In the genomic region with DNA sequence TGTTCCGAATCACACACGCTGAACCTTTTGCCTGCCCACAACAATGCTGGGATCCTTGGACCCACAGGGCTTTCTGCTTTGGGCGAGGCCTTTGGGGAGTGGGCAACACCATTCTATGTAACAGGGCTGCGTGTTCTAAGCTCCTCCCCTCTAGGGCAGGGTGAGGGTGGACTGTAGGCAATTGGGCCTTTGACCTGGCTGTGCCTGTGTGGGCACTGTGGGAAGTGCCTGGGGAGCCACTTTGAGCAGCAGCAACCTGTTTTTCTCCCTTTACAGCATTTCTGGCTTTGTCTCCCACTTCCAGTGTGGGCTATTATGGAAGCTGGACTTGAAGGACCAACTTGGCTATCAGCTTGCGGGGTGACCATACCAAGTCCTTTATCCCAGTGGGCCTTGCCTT, we compare ENCODE assay signal across 16 cellular contexts.
A peak's percentile ranks its signal among the peaks of the same experiment; 100 is the strongest.
DNase-seq lines count a peak whose midpoint lies in the region; ATAC-seq and TF ChIP-seq lines count a peak whose summit lies in the region.
"Had no signal": no experiment of that assay in that cellular context is flagged by ENCODE, and none has a peak within 500 bp of the region (broad histone marks: within the 10 kb centered on the region; RNA-seq: fewer than 3 reads in every experiment).

No MANE protein-coding gene starts in this region.

- no peaks in the 10 kb centered on the region for H3K36me3 ChIP-seq in GM23338 (ENCODE audit: insufficient read depth)
- H3K36me3 ChIP-seq in trophoblast cell (ENCODE audit: control insufficient read depth in 1 of 2, insufficient read depth in 2 of 2, low read length in 2 of 2), result no peaks in the 10 kb centered on the region
- H3K36me3 ChIP-seq in brain microvascular endothelial cell (replicated peaks), result no peaks in the 10 kb centered on the region
- H3K36me3 ChIP-seq: BLaER1, HAP-1 had no signal

- H3K79me2 ChIP-seq in GM23338 (replicated peaks; ENCODE audit: insufficient read depth), result no peaks in the 10 kb centered on the region
- H3K79me2 ChIP-seq in trophoblast cell (ENCODE audit: control insufficient read depth, insufficient read depth, low read length, poor library complexity), result no peaks in the 10 kb centered on the region

- H3K79me1 ChIP-seq in trophoblast cell (ENCODE audit: low read length), result no peaks in the 10 kb centered on the region

- no peak overlapping the region for H3K4ac ChIP-seq in trophoblast cell (ENCODE audit: low read depth, low read length)

- no peak overlapping the region for H2BK12ac ChIP-seq in trophoblast cell (ENCODE audit: low read length)

- H2AFZ ChIP-seq in GM23338, result peak overlapping the region; percentile 66; the same call in 1 of the 2 replicates
- no peak overlapping the region for H2AFZ ChIP-seq in trophoblast cell (ENCODE audit: insufficient read depth, low read length, poor library complexity)

- peaks cover 7% of the 10 kb centered on the region for H3K9me3 ChIP-seq in trophoblast cell (ENCODE audit: insufficient read depth, low read depth, low read length)
- H3K9me3 ChIP-seq: HAP-1 had no signal

- no peak overlapping the region for H3K4me3 ChIP-seq in GM23338
- no peak overlapping the region for H3K4me3 ChIP-seq in trophoblast cell (ENCODE audit: low read depth, low read length)
- no peak overlapping the region for H3K4me3 ChIP-seq in brain microvascular endothelial cell (ENCODE audit: low read depth, low read length)
- H3K4me3 ChIP-seq: BLaER1, HAP-1 had no signal

- H2BK5ac ChIP-seq in trophoblast cell (ENCODE audit: low read depth, low read length, poor library complexity), result no peak overlapping the region

- WGBS in trophoblast cell (ENCODE audit: extremely low coverage, insufficient coverage, insufficient read length), result no CpG with 5 or more reads among the region's 5 CpGs

- no peak overlapping the region for H3K9ac ChIP-seq in trophoblast cell (ENCODE audit: low read length)
- H3K9ac ChIP-seq: BLaER1 had no signal

- H3K27me3 ChIP-seq in GM23338 (ENCODE audit: insufficient read depth) (no peaks in the 10 kb centered on the region), trophoblast cell (ENCODE audit: insufficient read depth, low read length) (no peaks in the 10 kb centered on the region), brain microvascular endothelial cell (replicated peaks) (no peaks in the 10 kb centered on the region)
- H3K27me3 ChIP-seq: BLaER1 had no signal

- POLR2A ChIA-PET in activated CD8-positive, alpha-beta T cell treated with anti-CD3 and anti-CD28 coated beads for 36 hours (lab: Charles Lee), result no interaction called here

- no peak overlapping the region for H2BK120ac ChIP-seq in trophoblast cell (ENCODE audit: insufficient read depth, low read length, poor library complexity)

- no peak for DNase-seq in GM23338 (ENCODE audit: low spot score)
- no peak for DNase-seq in activated T-helper 1 cell treated with anti-CD3 and anti-CD28 coated beads, Interleukin-12 subunit alpha, Interleukin-12 subunit beta, Interleukin-2, Interleukin-4 antibody, amounts not matched to agents 30 ng/mL and 10 ng/mL and 1 ng/mL, durations not matched to agents 14 hours and 24 hours and 36 hours (ENCODE audit: low spot score)
- DNase-seq in iPS-NIHi7 (ENCODE audit: extremely low spot score), result peak; percentile 24
- DNase-seq in trophoblast cell, result peak; percentile 66 to 68
- DNase-seq in activated CD8-positive, alpha-beta T cell treated with anti-CD3 and anti-CD28 coated beads for 36 hours, result no peak
- no peak for DNase-seq in brain microvascular endothelial cell
- DNase-seq: 8988T; Calu3; CD4-positive, alpha-beta memory T cell; DND-41; EL had no signal

- in situ Hi-C loops in brain microvascular endothelial cell (cut with HindIII; ENCODE audit: low pct_ligation_motif_present, low sequenced_read_pairs), result no loop called here

- H3K4me1 ChIP-seq in GM23338 (ENCODE audit: insufficient read depth) (no peaks in the 10 kb centered on the region), trophoblast cell (ENCODE audit: control insufficient read depth in 1 of 2, insufficient read depth in 2 of 2, low read length in 2 of 2) (no peaks in the 10 kb centered on the region)
- H3K4me1 ChIP-seq: BLaER1, HAP-1 had no signal

- H3K14ac ChIP-seq in trophoblast cell (ENCODE audit: low read length), result no peak overlapping the region

- peaks cover 8% of the 10 kb centered on the region for H3K9me3 Mint-ChIP-seq in GM23338
- no peaks in the 10 kb centered on the region for H3K9me3 Mint-ChIP-seq in activated T-helper 1 cell treated with anti-CD3 and anti-CD28 coated beads, Interleukin-12 subunit alpha, Interleukin-12 subunit beta, Interleukin-2, Interleukin-4 antibody, amounts not matched to agents 30 ng/mL and 10 ng/mL and 1 ng/mL, durations not matched to agents 14 hours and 24 hours and 36 hours
- peaks cover under 1% of the 10 kb centered on the region for H3K9me3 Mint-ChIP-seq in activated CD8-positive, alpha-beta T cell treated with anti-CD3 and anti-CD28 coated beads for 36 hours

- H3K27me3 Mint-ChIP-seq in GM23338 (ENCODE audit: insufficient read depth, low read depth, poor library complexity), result peaks cover 9% of the 10 kb centered on the region
- peaks cover 5% of the 10 kb centered on the region for H3K27me3 Mint-ChIP-seq in activated T-helper 1 cell treated with anti-CD3 and anti-CD28 coated beads, Interleukin-12 subunit alpha, Interleukin-12 subunit beta, Interleukin-2, Interleukin-4 antibody, amounts not matched to agents 30 ng/mL and 10 ng/mL and 1 ng/mL, durations not matched to agents 14 hours and 24 hours and 36 hours (ENCODE audit: insufficient read depth)
- peaks cover 16% of the 10 kb centered on the region for H3K27me3 Mint-ChIP-seq in activated CD8-positive, alpha-beta T cell treated with anti-CD3 and anti-CD28 coated beads for 36 hours

- H3K27ac Mint-ChIP-seq in GM23338, result no peak overlapping the region
- peak overlapping the region; percentile 35 for H3K27ac Mint-ChIP-seq in activated T-helper 1 cell treated with anti-CD3 and anti-CD28 coated beads, Interleukin-12 subunit alpha, Interleukin-12 subunit beta, Interleukin-2, Interleukin-4 antibody, amounts not matched to agents 30 ng/mL and 10 ng/mL and 1 ng/mL, durations not matched to agents 14 hours and 24 hours and 36 hours
- H3K27ac Mint-ChIP-seq in activated CD8-positive, alpha-beta T cell treated with anti-CD3 and anti-CD28 coated beads for 36 hours, result no peak overlapping the region
- H3K27ac Mint-ChIP-seq: CD14-positive monocyte; CD4-positive, alpha-beta memory T cell had no signal

- no peak overlapping the region for H3K27ac ChIP-seq in GM23338 (ENCODE audit: low read depth)
- no peak overlapping the region for H3K27ac ChIP-seq in trophoblast cell (ENCODE audit: low read depth, low read length)
- H3K27ac ChIP-seq in brain microvascular endothelial cell, result no peak overlapping the region
- H3K27ac ChIP-seq: BLaER1, HL-60 had no signal

- H3F3A ChIP-seq in GM23338 (replicated peaks; ENCODE audit: low read depth), result no peaks in the 10 kb centered on the region

- no peak overlapping the region for H3K4me2 ChIP-seq in GM23338
- no peak overlapping the region for H3K4me2 ChIP-seq in trophoblast cell (ENCODE audit: low read length)
- H3K4me2 ChIP-seq: BLaER1 had no signal

- H2AK5ac ChIP-seq in trophoblast cell (ENCODE audit: low read length), result no peak overlapping the region

- H3K4me1 Mint-ChIP-seq in GM23338, result peaks cover 5% of the 10 kb centered on the region; the same call in 1 of the 3 replicates
- no peaks in the 10 kb centered on the region for H3K4me1 Mint-ChIP-seq in activated T-helper 1 cell treated with anti-CD3 and anti-CD28 coated beads, Interleukin-12 subunit alpha, Interleukin-12 subunit beta, Interleukin-2, Interleukin-4 antibody, amounts not matched to agents 30 ng/mL and 10 ng/mL and 1 ng/mL, durations not matched to agents 14 hours and 24 hours and 36 hours (ENCODE audit: low read depth)
- no peaks in the 10 kb centered on the region for H3K4me1 Mint-ChIP-seq in activated CD8-positive, alpha-beta T cell treated with anti-CD3 and anti-CD28 coated beads for 36 hours (ENCODE audit: low read depth)
- H3K4me1 Mint-ChIP-seq: CD14-positive monocyte had no signal

- H4K91ac ChIP-seq in trophoblast cell (ENCODE audit: low read depth, low read length), result no peak overlapping the region

- H3K36me3 Mint-ChIP-seq in GM23338 (ENCODE audit: low read depth), result peaks cover 5% of the 10 kb centered on the region
- no peaks in the 10 kb centered on the region for H3K36me3 Mint-ChIP-seq in activated T-helper 1 cell treated with anti-CD3 and anti-CD28 coated beads, Interleukin-12 subunit alpha, Interleukin-12 subunit beta, Interleukin-2, Interleukin-4 antibody, amounts not matched to agents 30 ng/mL and 10 ng/mL and 1 ng/mL, durations not matched to agents 14 hours and 24 hours and 36 hours (ENCODE audit: low read depth)
- no peaks in the 10 kb centered on the region for H3K36me3 Mint-ChIP-seq in activated CD8-positive, alpha-beta T cell treated with anti-CD3 and anti-CD28 coated beads for 36 hours (ENCODE audit: low read depth)
- H3K36me3 Mint-ChIP-seq: CD14-positive monocyte; CD4-positive, alpha-beta memory T cell had no signal

- H3K9me2 ChIP-seq in GM23338 (ENCODE audit: insufficient read depth), result no peaks in the 10 kb centered on the region

- CTCF ChIA-PET in activated CD8-positive, alpha-beta T cell treated with anti-CD3 and anti-CD28 coated beads for 36 hours (lab: Charles Lee), result no interaction called here

- ATAC-seq in GM23338 (peak; percentile 70), GM21423 (IDR thresholded peaks at IDR 0.05; ENCODE audit: unreplicated experiment) (no peak)
- ATAC-seq in activated CD8-positive, alpha-beta T cell treated with anti-CD3 and anti-CD28 coated beads for 36 hours, result no peak

- H3K4me3 Mint-ChIP-seq in GM23338, result no peak overlapping the region
- H3K4me3 Mint-ChIP-seq in activated T-helper 1 cell treated with anti-CD3 and anti-CD28 coated beads, Interleukin-12 subunit alpha, Interleukin-12 subunit beta, Interleukin-2, Interleukin-4 antibody, amounts not matched to agents 30 ng/mL and 10 ng/mL and 1 ng/mL, durations not matched to agents 14 hours and 24 hours and 36 hours, result no peak overlapping the region
- no peak overlapping the region for H3K4me3 Mint-ChIP-seq in activated CD8-positive, alpha-beta T cell treated with anti-CD3 and anti-CD28 coated beads for 36 hours
- H3K4me3 Mint-ChIP-seq: CD14-positive monocyte; CD4-positive, alpha-beta memory T cell had no signal

- H4K12ac ChIP-seq in trophoblast cell (ENCODE audit: low read depth, low read length), result no peak overlapping the region

- intact Hi-C loops in activated T-helper 1 cell treated with anti-CD3 and anti-CD28 coated beads, Interleukin-12 subunit alpha, Interleukin-12 subunit beta, Interleukin-2, Interleukin-4 antibody, amounts not matched to agents 30 ng/mL and 10 ng/mL and 1 ng/mL, durations not matched to agents 14 hours and 24 hours and 36 hours (cut with micrococcal nuclease), result no loop called here
- intact Hi-C loops in activated CD8-positive, alpha-beta T cell treated with anti-CD3 and anti-CD28 coated beads for 36 hours (cut with micrococcal nuclease), result no loop called here

- TF ChIP-seq CTCF in GM23338 (conservative IDR thresholded peaks at IDR 0.05; ENCODE audit: low read depth in 2 of 2) (no peak), brain microvascular endothelial cell (IDR thresholded peaks at IDR 0.05; ENCODE audit: low read depth, low read length, missing control alignments) (no peak)
- TF ChIP-seq CTCF in activated CD8-positive, alpha-beta T cell treated with anti-CD3 and anti-CD28 coated beads for 36 hours (IDR thresholded peaks at IDR 0.05), result no peak

- H4K8ac ChIP-seq in trophoblast cell (ENCODE audit: low read depth, low read length), result no peak overlapping the region

- H3K18ac ChIP-seq in trophoblast cell (ENCODE audit: low read length), result no peak overlapping the region

- H4K20me1 ChIP-seq in GM23338 (replicated peaks; ENCODE audit: insufficient read depth), result no peaks in the 10 kb centered on the region
- H4K20me1 ChIP-seq: BLaER1 had no signal

- H3K23ac ChIP-seq in trophoblast cell (ENCODE audit: low read length), result no peak overlapping the region

Comparison
In these comparisons a context has a peak if more than half of its experiments do, and no peak if none do; other contexts are left out.
1. DNase-seq: peak in iPS-NIHi7 (single experiment) and trophoblast cell (2 of 2); none in GM23338 (single experiment), activated T-helper 1 cell treated with anti-CD3 and anti-CD28 coated beads, Interleukin-12 subunit alpha, Interleukin-12 subunit beta, Interleukin-2, Interleukin-4 antibody, amounts not matched to agents 30 ng/mL and 10 ng/mL and 1 ng/mL, durations not matched to agents 14 hours and 24 hours and 36 hours (single experiment), activated CD8-positive, alpha-beta T cell treated with anti-CD3 and anti-CD28 coated beads for 36 hours (single experiment) and brain microvascular endothelial cell (single experiment).